34 cellular contexts compared by ENCODE assay signal in genomic region chr20:33023439-33024262, GRCh38. TPM values are rescaled to one million over a fixed set of nuclear protein-coding genes. Genes with fewer than 3 reads are reported as not detected.
"Had no signal": no experiment of that assay in that cellular context is flagged by ENCODE, and none has a peak within 500 bp of the region (broad histone marks: within the 10 kb centered on the region; RNA-seq: fewer than 3 reads in every experiment).

No MANE protein-coding gene starts in this region.

- H3K4me1 ChIP-seq: ascending aorta had no signal

- H3K27ac ChIP-seq: ascending aorta, cardiac muscle cell, VCaP had no signal

- FAIRE-seq: bronchial epithelial cell, TTC549 had no signal

- ATAC-seq: activated CD8-positive, alpha-beta T cell treated with anti-CD3 and anti-CD28 coated beads for 36 hours; activated naive CD8-positive, alpha-beta T cell treated with anti-CD3 and anti-CD28 coated beads, Interleukin-2, amount 50 U/mL, for 24 hours; activated T-cell treated with anti-CD3 and anti-CD28 coated beads, Interleukin-2, amount 50 U/mL, for 4 hours; activated T-cell treated with anti-CD3 and anti-CD28 coated beads, Interleukin-2, amount 50 U/mL, for 72 hours; T-cell had no signal

- H3K36me3 ChIP-seq: ascending aorta, cardiac muscle cell had no signal

- H3K4me3 ChIP-seq: ascending aorta, cardiac muscle cell had no signal

- H3K9me3 ChIP-seq: ascending aorta had no signal

- H3K27me3 ChIP-seq: ascending aorta, cardiac muscle cell had no signal

- DNase-seq: activated B cell treated with CpG ODN at 0.5 μM for 24 hours; activated CD4-positive, alpha-beta memory T cell treated with anti-CD3 and anti-CD28 coated beads for 36 hours; activated CD4-positive, alpha-beta T cell treated with anti-CD3 and anti-CD28 coated beads for 4 hours; activated CD4-positive, alpha-beta T cell treated with anti-CD3 and anti-CD28 coated beads, Interleukin-2, amount 10 ng/mL, durations not matched to agents 24 days and 14 days; activated CD4-positive, alpha-beta T cell treated with anti-CD3 and anti-CD28 coated beads, Interleukin-2, amount 50 U/mL, for 1 hour; activated CD4-positive, alpha-beta T cell treated with anti-CD3 and anti-CD28 coated beads, Interleukin-2, amount 50 U/mL, for 4 hours; activated CD4-positive, CD25-positive, alpha-beta regulatory T cell treated with anti-CD3 and anti-CD28 coated beads, Interleukin-2, amount 50 U/mL, for 72 hours; activated CD8-positive, alpha-beta memory T cell treated with anti-CD3 and anti-CD28 coated beads, Interleukin-2, amount 50 U/mL, for 4 hours; activated CD8-positive, alpha-beta T cell treated with anti-CD3 and anti-CD28 coated beads for 36 hours; activated effector memory CD4-positive, alpha-beta T cell treated with Interleukin-2 at 50 U/mL for 16 hours; activated gamma-delta T cell; activated naive CD4-positive, alpha-beta T cell treated with anti-CD3 and anti-CD28 coated beads, Interleukin-2, amount 10 ng/mL, durations not matched to agents 7 days and 5 days; activated naive CD4-positive, alpha-beta T cell treated with Interleukin-2 at 50 U/mL for 16 hours; activated naive CD8-positive, alpha-beta T cell treated with anti-CD3 and anti-CD28 coated beads, Interleukin-2, amount 10 ng/mL, durations not matched to agents 7 days and 5 days; activated naive CD8-positive, alpha-beta T cell treated with anti-CD3 and anti-CD28 coated beads, Interleukin-2, amount 50 U/mL, for 24 hours; activated T-cell treated with anti-CD3 and anti-CD28 coated beads for 4 hours; activated T-cell treated with anti-CD3 and anti-CD28 coated beads, Interleukin-2, amount 50 U/mL, for 1 hour; activated T-cell treated with anti-CD3 and anti-CD28 coated beads, Interleukin-2, amount 50 U/mL, for 4 hours; activated T-cell treated with anti-CD3 and anti-CD28 coated beads, Interleukin-2, amount 50 U/mL, for 72 hours; amygdala; anterior cingulate cortex; caudate nucleus; cerebellar nuclear complex; T-cell; T-helper 2 cell; T-helper 9 cell had no signal

RNA-seq across cellular contexts. Expression of gene BPIFB6, which starts 7.8 kb away (rescaled TPM):
- total RNA-seq: activated B cell treated with CpG ODN at 0.5 μM for 24 hours; activated CD4-positive, alpha-beta memory T cell treated with anti-CD3 and anti-CD28 coated beads for 36 hours; activated CD4-positive, alpha-beta T cell treated with anti-CD3 and anti-CD28 coated beads, Interleukin-2, amount 10 ng/mL, durations not matched to agents 24 days and 14 days; activated CD8-positive, alpha-beta memory T cell treated with anti-CD3 and anti-CD28 coated beads for 36 hours; activated CD8-positive, alpha-beta T cell treated with anti-CD3 and anti-CD28 coated beads for 36 hours; activated naive CD8-positive, alpha-beta T cell treated with anti-CD3 and anti-CD28 coated beads, Interleukin-2, amount 10 ng/mL, durations not matched to agents 7 days and 5 days; activated T-cell treated with anti-CD3 and anti-CD28 coated beads, Interleukin-2, amount 50 U/mL, for 4 hours; activated T-cell treated with anti-CD3 and anti-CD28 coated beads, Interleukin-2, amount 50 U/mL, for 72 hours; activated T-helper 2 cell treated with anti-CD3 and anti-CD28 coated beads, Interferon-gamma antibody, Interleukin-2, Interleukin-4, amounts not matched to agents 10 μg/mL and 5 μg/mL and 100 μg/mL, durations not matched to agents 14 hours and 24 hours and 36 hours; ascending aorta; bronchial epithelial cell; cardiac muscle cell; T-cell had no signal
- polyA plus RNA-seq: adipose tissue, cardiac muscle cell had no signal

RNA-seq across cellular contexts. Expression of gene BPIFB2, which starts 16.1 kb away (rescaled TPM):
- total RNA-seq: activated B cell treated with CpG ODN at 0.5 μM for 24 hours; activated CD4-positive, alpha-beta memory T cell treated with anti-CD3 and anti-CD28 coated beads for 36 hours; activated CD4-positive, alpha-beta T cell treated with anti-CD3 and anti-CD28 coated beads, Interleukin-2, amount 10 ng/mL, durations not matched to agents 24 days and 14 days; activated CD8-positive, alpha-beta memory T cell treated with anti-CD3 and anti-CD28 coated beads for 36 hours; activated CD8-positive, alpha-beta T cell treated with anti-CD3 and anti-CD28 coated beads for 36 hours; activated naive CD8-positive, alpha-beta T cell treated with anti-CD3 and anti-CD28 coated beads, Interleukin-2, amount 10 ng/mL, durations not matched to agents 7 days and 5 days; activated T-cell treated with anti-CD3 and anti-CD28 coated beads, Interleukin-2, amount 50 U/mL, for 72 hours; activated T-helper 2 cell treated with anti-CD3 and anti-CD28 coated beads, Interferon-gamma antibody, Interleukin-2, Interleukin-4, amounts not matched to agents 10 μg/mL and 5 μg/mL and 100 μg/mL, durations not matched to agents 14 hours and 24 hours and 36 hours; ascending aorta; bronchial epithelial cell; cardiac muscle cell had no signal
- polyA plus RNA-seq: adipose tissue, cardiac muscle cell had no signal

RNA-seq across cellular contexts. Expression of gene SUN5, which starts 19.4 kb away (rescaled TPM):
- total RNA-seq: activated B cell treated with CpG ODN at 0.5 μM for 24 hours; activated CD4-positive, alpha-beta memory T cell treated with anti-CD3 and anti-CD28 coated beads for 36 hours; activated CD4-positive, alpha-beta T cell treated with anti-CD3 and anti-CD28 coated beads, Interleukin-2, amount 10 ng/mL, durations not matched to agents 24 days and 14 days; activated CD8-positive, alpha-beta memory T cell treated with anti-CD3 and anti-CD28 coated beads for 36 hours; activated CD8-positive, alpha-beta T cell treated with anti-CD3 and anti-CD28 coated beads for 36 hours; activated naive CD8-positive, alpha-beta T cell treated with anti-CD3 and anti-CD28 coated beads, Interleukin-2, amount 10 ng/mL, durations not matched to agents 7 days and 5 days; activated T-cell treated with anti-CD3 and anti-CD28 coated beads, Interleukin-2, amount 50 U/mL, for 4 hours; activated T-cell treated with anti-CD3 and anti-CD28 coated beads, Interleukin-2, amount 50 U/mL, for 72 hours; activated T-helper 2 cell treated with anti-CD3 and anti-CD28 coated beads, Interferon-gamma antibody, Interleukin-2, Interleukin-4, amounts not matched to agents 10 μg/mL and 5 μg/mL and 100 μg/mL, durations not matched to agents 14 hours and 24 hours and 36 hours; ascending aorta; bronchial epithelial cell; cardiac muscle cell; T-cell had no signal
- polyA plus RNA-seq: adipose tissue, cardiac muscle cell had no signal

RNA-seq across cellular contexts. Expression of gene BPIFB3, which starts 30.1 kb away (rescaled TPM):
- total RNA-seq: activated B cell treated with CpG ODN at 0.5 μM for 24 hours; activated CD4-positive, alpha-beta memory T cell treated with anti-CD3 and anti-CD28 coated beads for 36 hours; activated CD4-positive, alpha-beta T cell treated with anti-CD3 and anti-CD28 coated beads, Interleukin-2, amount 10 ng/mL, durations not matched to agents 24 days and 14 days; activated CD8-positive, alpha-beta memory T cell treated with anti-CD3 and anti-CD28 coated beads for 36 hours; activated CD8-positive, alpha-beta T cell treated with anti-CD3 and anti-CD28 coated beads for 36 hours; activated naive CD8-positive, alpha-beta T cell treated with anti-CD3 and anti-CD28 coated beads, Interleukin-2, amount 10 ng/mL, durations not matched to agents 7 days and 5 days; activated T-cell treated with anti-CD3 and anti-CD28 coated beads, Interleukin-2, amount 50 U/mL, for 4 hours; activated T-cell treated with anti-CD3 and anti-CD28 coated beads, Interleukin-2, amount 50 U/mL, for 72 hours; activated T-helper 2 cell treated with anti-CD3 and anti-CD28 coated beads, Interferon-gamma antibody, Interleukin-2, Interleukin-4, amounts not matched to agents 10 μg/mL and 5 μg/mL and 100 μg/mL, durations not matched to agents 14 hours and 24 hours and 36 hours; ascending aorta; bronchial epithelial cell; cardiac muscle cell; T-cell had no signal
- polyA plus RNA-seq: adipose tissue, cardiac muscle cell had no signal

RNA-seq across cellular contexts. Expression of gene BPIFB4, which starts 55.8 kb away (rescaled TPM):
- total RNA-seq: activated B cell treated with CpG ODN at 0.5 μM for 24 hours; activated CD4-positive, alpha-beta memory T cell treated with anti-CD3 and anti-CD28 coated beads for 36 hours; activated CD4-positive, alpha-beta T cell treated with anti-CD3 and anti-CD28 coated beads, Interleukin-2, amount 10 ng/mL, durations not matched to agents 24 days and 14 days; activated CD8-positive, alpha-beta memory T cell treated with anti-CD3 and anti-CD28 coated beads for 36 hours; activated CD8-positive, alpha-beta T cell treated with anti-CD3 and anti-CD28 coated beads for 36 hours; activated naive CD8-positive, alpha-beta T cell treated with anti-CD3 and anti-CD28 coated beads, Interleukin-2, amount 10 ng/mL, durations not matched to agents 7 days and 5 days; activated T-cell treated with anti-CD3 and anti-CD28 coated beads, Interleukin-2, amount 50 U/mL, for 4 hours; activated T-cell treated with anti-CD3 and anti-CD28 coated beads, Interleukin-2, amount 50 U/mL, for 72 hours; activated T-helper 2 cell treated with anti-CD3 and anti-CD28 coated beads, Interferon-gamma antibody, Interleukin-2, Interleukin-4, amounts not matched to agents 10 μg/mL and 5 μg/mL and 100 μg/mL, durations not matched to agents 14 hours and 24 hours and 36 hours; ascending aorta; bronchial epithelial cell; cardiac muscle cell; T-cell had no signal
- polyA plus RNA-seq: cardiac muscle cell had no signal
